Comparison of ENCODE assay signal across 21 cellular contexts in the genomic region with DNA sequence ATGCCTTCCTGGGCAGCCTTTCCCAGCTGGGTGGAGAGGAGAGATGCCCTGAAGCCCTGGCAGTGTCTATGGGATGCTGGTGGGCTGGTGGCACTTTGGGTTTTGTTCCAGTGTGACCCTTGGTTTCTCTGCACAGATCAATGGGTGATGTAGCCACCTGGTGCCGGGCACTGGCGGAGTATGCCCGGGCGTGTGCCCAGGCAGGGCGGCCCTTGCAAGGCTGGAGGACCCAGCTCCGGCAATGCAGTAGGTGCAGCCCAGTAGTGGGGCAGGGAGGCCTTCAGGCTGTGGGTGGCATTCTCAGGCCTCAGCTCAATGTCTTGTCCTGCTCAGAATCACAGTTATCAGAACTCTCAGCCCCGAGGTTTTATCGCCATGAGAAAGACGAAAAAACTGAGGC. TPM values are rescaled to one million over a fixed set of nuclear protein-coding genes. Genes with fewer than 3 reads are reported as not detected.
DNase-seq lines count a peak whose midpoint lies in the region; ATAC-seq, FAIRE-seq and TF ChIP-seq lines count a peak whose summit lies in the region.
"Had no signal": no experiment of that assay in that cellular context is flagged by ENCODE, and none has a peak within 500 bp of the region (broad histone marks: within the 10 kb centered on the region; RNA-seq: fewer than 3 reads in every experiment).

No MANE protein-coding gene starts in this region.

- no peak overlapping the region for H3K9ac ChIP-seq in kidney (ENCODE audit: low read length in 2 of 2)

- H3K4me3 ChIP-seq in Caco-2 (ENCODE audit: low read depth, low read length) (no peak overlapping the region), RWPE2 (ENCODE audit: severe bottlenecking) (no peak overlapping the region), kidney (ENCODE audit: low read length in 2 of 2) (no peak overlapping the region), sigmoid colon (no peak overlapping the region), pancreas (no peak overlapping the region)
- H3K4me3 ChIP-seq: GM12878 had no signal

- no peaks in the 10 kb centered on the region for H3K9me3 Mint-ChIP-seq in Caco-2 (ENCODE audit: unreplicated experiment)
- H3K9me3 Mint-ChIP-seq in activated CD4-positive, alpha-beta T cell treated with anti-CD3 and anti-CD28 coated beads, Interleukin-2, amount 10 ng/mL, durations not matched to agents 24 days and 14 days: no peaks in the 10 kb centered on the region
- H3K9me3 Mint-ChIP-seq: CD8-positive, alpha-beta memory T cell; H9; IgD-negative memory B cell had no signal

- CTCF ChIA-PET in Caco-2 (lab: Charles Lee): interaction anchor here (1.9 kb wide), 1 partner anchor 11 kb away, joined by 4 read pairs; a partner anchor contains a TSS

- H3K27ac Mint-ChIP-seq in Caco-2 (ENCODE audit: unreplicated experiment): peak overlapping the region; percentile 60
- H3K27ac Mint-ChIP-seq in activated CD4-positive, alpha-beta T cell treated with anti-CD3 and anti-CD28 coated beads, Interleukin-2, amount 10 ng/mL, durations not matched to agents 24 days and 14 days: no peak overlapping the region
- H3K27ac Mint-ChIP-seq: CD4-positive, CD25-positive, alpha-beta regulatory T cell; CD8-positive, alpha-beta memory T cell had no signal

- BruUV-seq in Caco-2 (replicated peaks; lab: Mats Ljungman, UMichigan): no TSS peak

- no peaks in the 10 kb centered on the region for H3K36me3 ChIP-seq in Caco-2 (ENCODE audit: control insufficient read depth, insufficient read depth, low read length)
- H3K36me3 ChIP-seq in RWPE2 (ENCODE audit: low read depth): no peaks in the 10 kb centered on the region
- no peaks in the 10 kb centered on the region for H3K36me3 ChIP-seq in kidney (ENCODE audit: control insufficient read depth in 1 of 2, insufficient read depth in 2 of 2, low read length in 2 of 2)
- no peaks in the 10 kb centered on the region for H3K36me3 ChIP-seq in sigmoid colon
- no peaks in the 10 kb centered on the region for H3K36me3 ChIP-seq in pancreas
- H3K36me3 ChIP-seq: BE2C had no signal

- FAIRE-seq in kidney (lab: Jason Lieb, UNC): no peak
- no peak for FAIRE-seq in pancreas (lab: Jason Lieb, UNC)
- FAIRE-seq: A204.1, GM12878, GM19239, H1, HepG2 had no signal

- TF ChIP-seq EP300 in sigmoid colon (IDR thresholded peaks at IDR 0.05): no peak

- no peaks in the 10 kb centered on the region for H3K27me3 Mint-ChIP-seq in Caco-2 (ENCODE audit: insufficient read depth, unreplicated experiment)
- H3K27me3 Mint-ChIP-seq in activated CD4-positive, alpha-beta T cell treated with anti-CD3 and anti-CD28 coated beads, Interleukin-2, amount 10 ng/mL, durations not matched to agents 24 days and 14 days: peaks cover 3% of the 10 kb centered on the region
- H3K27me3 Mint-ChIP-seq: CD4-positive, CD25-positive, alpha-beta regulatory T cell had no signal

- H3K4me3 Mint-ChIP-seq in Caco-2 (ENCODE audit: unreplicated experiment): no peak overlapping the region
- no peak overlapping the region for H3K4me3 Mint-ChIP-seq in activated CD4-positive, alpha-beta T cell treated with anti-CD3 and anti-CD28 coated beads, Interleukin-2, amount 10 ng/mL, durations not matched to agents 24 days and 14 days
- H3K4me3 Mint-ChIP-seq: CD4-positive, CD25-positive, alpha-beta regulatory T cell; CD8-positive, alpha-beta memory T cell; H9; IgD-negative memory B cell had no signal

- peaks cover 56% of the 10 kb centered on the region for H3K4me1 ChIP-seq in Caco-2
- H3K4me1 ChIP-seq in RWPE2 (ENCODE audit: insufficient read depth, poor library complexity, severe bottlenecking): no peaks in the 10 kb centered on the region
- H3K4me1 ChIP-seq in kidney (ENCODE audit: control insufficient read depth in 1 of 2, insufficient read depth in 1 of 2, low read depth in 1 of 2, low read length in 2 of 2): no peaks in the 10 kb centered on the region
- no peaks in the 10 kb centered on the region for H3K4me1 ChIP-seq in sigmoid colon
- no peaks in the 10 kb centered on the region for H3K4me1 ChIP-seq in pancreas
- H3K4me1 ChIP-seq: BE2C had no signal

- DNase-seq in Caco-2 (peak in 1 of 2 experiments; percentile 23), RWPE2 (ENCODE audit: low spot score) (peak; percentile 29), kidney (peak; percentile 35), sigmoid colon (peak; percentile 39), GF-D8 (lab: John Stamatoyannopoulos, UW) (no peak), pancreas (no peak)
- no peak for DNase-seq in activated CD4-positive, alpha-beta T cell treated with anti-CD3 and anti-CD28 coated beads, Interleukin-2, amount 10 ng/mL, durations not matched to agents 24 days and 14 days
- DNase-seq: ACHN; BE2C; C1 segment of cervical spinal cord; CD4-positive, CD25-positive, alpha-beta regulatory T cell; CD8-positive, alpha-beta memory T cell; DMS153; DMS79 treated with DMSO at 0.1 percent for 48 hours had no signal

- no peaks in the 10 kb centered on the region for H3K27me3 ChIP-seq in Caco-2 (replicated peaks; ENCODE audit: control insufficient read depth, insufficient read depth, low read length)
- H3K27me3 ChIP-seq in RWPE2 (ENCODE audit: insufficient read depth, poor library complexity, severe bottlenecking): no peaks in the 10 kb centered on the region
- no peaks in the 10 kb centered on the region for H3K27me3 ChIP-seq in sigmoid colon
- H3K27me3 ChIP-seq in pancreas: no peaks in the 10 kb centered on the region
- H3K27me3 ChIP-seq: BE2C had no signal

- ATAC-seq in RWPE2 (ENCODE audit: low read depth) (no peak), pancreas (no peak)
- ATAC-seq: GM12878, HepG2 had no signal

- no peaks in the 10 kb centered on the region for H3K9me3 ChIP-seq in Caco-2
- no peaks in the 10 kb centered on the region for H3K9me3 ChIP-seq in RWPE2 (ENCODE audit: severe bottlenecking)
- no peaks in the 10 kb centered on the region for H3K9me3 ChIP-seq in kidney (ENCODE audit: control insufficient read depth in 1 of 2, low read length in 2 of 2)
- H3K9me3 ChIP-seq in sigmoid colon: no peaks in the 10 kb centered on the region
- H3K9me3 ChIP-seq in pancreas: no peaks in the 10 kb centered on the region
- H3K9me3 ChIP-seq: BE2C had no signal

- intact Hi-C loops in Caco-2 (cut with micrococcal nuclease; ENCODE audit: unreplicated experiment): no loop called here
- intact Hi-C loops in kidney (cut with DNase I): no loop called here
- intact Hi-C loops in sigmoid colon (cut with DNase I): no loop called here
- intact Hi-C loops in activated CD4-positive, alpha-beta T cell treated with anti-CD3 and anti-CD28 coated beads, Interleukin-2, amount 10 ng/mL, durations not matched to agents 24 days and 14 days (cut with micrococcal nuclease): no loop called here
- intact Hi-C loops in pancreas (cut with DNase I): no loop called here

- TF ChIP-seq CTCF in Caco-2 (IDR thresholded peaks at IDR 0.05; ENCODE audit: insufficient read depth in 1 of 2, low read depth in 1 of 2, low read length in 1 of 2, severe bottlenecking in 1 of 2, unreplicated experiment in 1 of 2): no peak
- TF ChIP-seq CTCF in RWPE2 (IDR thresholded peaks at IDR 0.05; ENCODE audit: poor library complexity, severe bottlenecking): no peak
- TF ChIP-seq CTCF in kidney (IDR thresholded peaks at IDR 0.05; ENCODE audit: borderline replicate concordance, extremely low read depth, insufficient read depth): no peak
- no peak for TF ChIP-seq CTCF in sigmoid colon (IDR thresholded peaks at IDR 0.05)
- no peak for TF ChIP-seq CTCF in pancreas (IDR thresholded peaks at IDR 0.05)

- WGBS in sigmoid colon, 2 donors: 87 to 90% methylated on average over 9 of the region's 9 CpGs
- 87 to 92% methylated on average over 9 of the region's 9 CpGs for WGBS in pancreas, 2 donors

- H3K4me1 Mint-ChIP-seq in Caco-2 (ENCODE audit: low read depth, unreplicated experiment): peaks cover 27% of the 10 kb centered on the region
- no peaks in the 10 kb centered on the region for H3K4me1 Mint-ChIP-seq in activated CD4-positive, alpha-beta T cell treated with anti-CD3 and anti-CD28 coated beads, Interleukin-2, amount 10 ng/mL, durations not matched to agents 24 days and 14 days
- H3K4me1 Mint-ChIP-seq: CD4-positive, CD25-positive, alpha-beta regulatory T cell; CD8-positive, alpha-beta memory T cell; IgD-negative memory B cell had no signal

- POLR2A ChIA-PET in Caco-2 (lab: Charles Lee): no interaction called here

- H3K36me3 Mint-ChIP-seq in Caco-2 (ENCODE audit: insufficient read depth, unreplicated experiment): no peaks in the 10 kb centered on the region
- H3K36me3 Mint-ChIP-seq in activated CD4-positive, alpha-beta T cell treated with anti-CD3 and anti-CD28 coated beads, Interleukin-2, amount 10 ng/mL, durations not matched to agents 24 days and 14 days (ENCODE audit: low read depth): no peaks in the 10 kb centered on the region
- H3K36me3 Mint-ChIP-seq: CD4-positive, CD25-positive, alpha-beta regulatory T cell; CD8-positive, alpha-beta memory T cell; IgD-negative memory B cell had no signal

- TF ChIP-seq POLR2A in sigmoid colon (IDR thresholded peaks at IDR 0.05): no peak

- no peak overlapping the region for H3K27ac ChIP-seq in RWPE2 (ENCODE audit: poor library complexity, severe bottlenecking)
- H3K27ac ChIP-seq in kidney (ENCODE audit: low read depth in 2 of 2, low read length in 2 of 2): no peak overlapping the region
- H3K27ac ChIP-seq in sigmoid colon: no peak overlapping the region
- H3K27ac ChIP-seq in pancreas: no peak overlapping the region

RNA-seq across cellular contexts. Expression of a gene that starts 11.9 kb away (rescaled TPM):
- total RNA-seq in Caco-2 (2022) (0.95 and 2.5 TPM in 2 replicates), kidney (0.06 TPM), sigmoid colon (under 1 TPM in 1 of 4 donors, not detected in 3; under 0.01 TPM), pancreas (not detected)
- polyA plus RNA-seq in kidney (ENCODE audit: insufficient read depth, low read depth, low replicate concordance) (not detected), sigmoid colon (under 1 TPM in 1 of 3 donors, not detected in 2; under 0.01 TPM), pancreas (not detected)
- total RNA-seq in activated CD4-positive, alpha-beta T cell treated with anti-CD3 and anti-CD28 coated beads, Interleukin-2, amount 10 ng/mL, durations not matched to agents 24 days and 14 days: not detected in 2 replicates
- total RNA-seq: CD4-positive, CD25-positive, alpha-beta regulatory T cell; CD8-positive, alpha-beta memory T cell; GM12878; HepG2 had no signal
- polyA plus RNA-seq: CD4-positive, CD25-positive, alpha-beta regulatory T cell; CD8-positive, alpha-beta memory T cell; GM12878; HepG2; IgD-negative memory B cell had no signal

RNA-seq across cellular contexts. Expression of a gene that starts 14.7 kb away (rescaled TPM):
- total RNA-seq in Caco-2 (2022) (101 and 113 TPM in 2 replicates), kidney (38.6 TPM), sigmoid colon (1 to 10 TPM; 1.2 to 2.5 (median 1.6) TPM), pancreas (1 to 10 TPM; 3.5 to 9.8 (median 7.6) TPM)
- polyA plus RNA-seq in kidney (ENCODE audit: insufficient read depth, low read depth, low replicate concordance) (107 TPM), sigmoid colon (100 to 1,000 TPM in 2 of 3 donors, 10 to 100 TPM in 1; 83.3 to 152 (median 114) TPM), pancreas (10 to 100 TPM; 10.1 to 44.3 TPM)
- total RNA-seq in activated CD4-positive, alpha-beta T cell treated with anti-CD3 and anti-CD28 coated beads, Interleukin-2, amount 10 ng/mL, durations not matched to agents 24 days and 14 days: not detected in 2 replicates
- total RNA-seq: CD4-positive, CD25-positive, alpha-beta regulatory T cell; CD8-positive, alpha-beta memory T cell; GM12878; HepG2 had no signal
- polyA plus RNA-seq: CD4-positive, CD25-positive, alpha-beta regulatory T cell; CD8-positive, alpha-beta memory T cell; GM12878; HepG2; IgD-negative memory B cell had no signal

Comparison
In these comparisons a context has a peak if more than half of its experiments do, and no peak if none do; other contexts are left out.
1. DNase-seq: peak in RWPE2 (single experiment), kidney (single experiment) and sigmoid colon (single experiment); none in GF-D8 (single experiment), activated CD4-positive, alpha-beta T cell treated with anti-CD3 and anti-CD28 coated beads, Interleukin-2, amount 10 ng/mL, durations not matched to agents 24 days and 14 days (single experiment) and pancreas (0 of 6).